In the genomic region with DNA sequence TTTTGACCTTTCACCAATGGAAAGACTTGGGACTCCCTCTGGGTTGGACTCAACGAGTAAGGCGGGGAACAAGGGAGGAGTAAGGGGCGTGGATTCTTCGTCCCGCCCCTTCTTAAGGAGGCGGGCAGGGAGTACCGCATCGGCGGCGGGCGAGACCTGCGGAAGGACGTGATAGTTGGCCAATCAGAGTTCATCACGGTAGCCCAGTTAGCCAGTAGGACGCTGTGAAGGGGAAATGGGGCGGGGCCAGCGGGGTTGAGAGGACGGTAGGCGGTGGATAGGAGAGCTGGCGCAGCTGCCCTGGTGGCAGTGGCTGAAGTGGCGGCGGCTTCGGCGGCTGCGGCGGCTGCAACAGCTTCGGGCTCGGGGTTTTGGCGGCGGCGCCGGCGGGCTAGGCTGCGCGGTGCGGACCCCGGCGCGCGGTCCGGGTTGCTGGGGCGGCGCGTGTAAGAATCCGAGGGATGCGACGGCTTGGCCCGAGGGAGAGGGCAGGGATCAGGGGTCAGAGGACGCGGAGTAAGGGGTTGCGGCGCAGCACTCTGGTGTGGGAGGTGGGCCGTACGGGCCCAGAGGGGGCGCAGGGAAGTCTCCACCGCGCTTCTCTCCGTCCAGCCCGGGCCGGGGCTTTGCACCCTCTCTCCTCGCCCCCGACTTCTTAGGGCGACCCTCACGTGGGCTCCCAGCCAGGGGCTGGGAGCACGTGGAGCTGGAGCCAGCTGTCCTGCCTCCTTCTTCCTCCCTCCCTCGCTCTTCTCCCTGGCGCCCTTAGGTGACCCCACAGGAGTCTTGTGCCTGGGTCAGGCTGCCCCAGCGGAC, we compare ENCODE assay signal across 7 cellular contexts. TPM values are rescaled to one million over a fixed set of nuclear protein-coding genes. Genes with fewer than 3 reads are reported as not detected.
DNase-seq lines count a peak whose midpoint lies in the region; ATAC-seq, FAIRE-seq and TF ChIP-seq lines count a peak whose summit lies in the region.

A gene (plus strand): TSS at position 284 of the 816 bp plus-strand sequence. CDS start 5,389 bp downstream, outside the sequence.

- H3K36me3 ChIP-seq in body of pancreas (replicated peaks in 1 of 2; ENCODE audit: insufficient read depth in 1 of 2, low read depth in 2 of 2), result no peaks in the 10 kb centered on the region
- H3K36me3 ChIP-seq in gastrocnemius medialis, result no peaks in the 10 kb centered on the region

- TF ChIP-seq CTCF in body of pancreas (IDR thresholded peaks at IDR 0.05) (peak in 3 of 7 experiments; percentile 22 to 27 (median 27)), gastrocnemius medialis (IDR thresholded peaks at IDR 0.05 in 4 of 5, conservative IDR thresholded peaks at IDR 0.05 in 1 of 5) (peak in 4 of 5 experiments; percentile 7 to 13 (median 12))

- in situ Hi-C loops in gastrocnemius medialis (cut with MboI; ENCODE audit: low sequenced_read_pairs in 4 of 4), result no loop called here

- DNase-seq in NCI-H2107 treated with DMSO at 0.1 percent for 48 hours (lab: John Stamatoyannopoulos, UW; ENCODE audit: unreplicated experiment), result peak; percentile 100
- peak; percentile 100 for DNase-seq in body of pancreas
- peak; percentile 100 for DNase-seq in iPS DF 4.7 (ENCODE audit: extremely low read depth, low spot score)
- peak; percentile 100 for DNase-seq in gastrocnemius medialis

- peak within 1 kb of the TSS; percentile 92 to 97 (median 94) for H3K27ac ChIP-seq in body of pancreas
- peak within 1 kb of the TSS; percentile 92 to 99 (median 96) for H3K27ac ChIP-seq in gastrocnemius medialis

- ATAC-seq in GM18519 (IDR thresholded peaks at IDR 0.05; ENCODE audit: low FRiP score, unreplicated experiment), result peak; percentile 85
- peak; percentile 84 for ATAC-seq in HG03064 (IDR thresholded peaks at IDR 0.05; ENCODE audit: low read depth, unreplicated experiment)
- peak; percentile 93 for ATAC-seq in body of pancreas
- ATAC-seq in gastrocnemius medialis, result peak; percentile 86 to 93

- H3K27me3 ChIP-seq in body of pancreas, result no peaks in the 10 kb centered on the region
- no peaks in the 10 kb centered on the region for H3K27me3 ChIP-seq in gastrocnemius medialis

- FAIRE-seq in TTC549 (lab: Jason Lieb, UNC), result peak; percentile 98

- WGBS in body of pancreas, 2 donors, result 0% methylated on average over 14 to 68 of the region's 68 CpGs

- TF ChIP-seq POLR2A in body of pancreas (IDR thresholded peaks at IDR 0.05) (peak; percentile 98 to 99 (median 99)), gastrocnemius medialis (IDR thresholded peaks at IDR 0.05) (peak; percentile 99 to 100)

- H3K4me1 ChIP-seq in body of pancreas (peaks cover 33% of the 10 kb centered on the region), gastrocnemius medialis (peaks cover 37 to 41% of the 10 kb centered on the region in 2 donors)

- intact Hi-C loops in body of pancreas (cut with DNase I), result no loop called here
- intact Hi-C loops in gastrocnemius medialis (cut with DNase I; ENCODE audit: low total_unique reads), result loop anchor here (2.0 to 5.0 kb wide), 2 partner anchors 25 to 799 kb away; no protein-coding TSS in a partner anchor

- H3K4me3 ChIP-seq in body of pancreas (peak within 1 kb of the TSS; percentile 46 to 94), gastrocnemius medialis (peak within 1 kb of the TSS; percentile 72 to 89 (median 80))

- no peaks in the 10 kb centered on the region for H3K9me3 ChIP-seq in body of pancreas
- no peaks in the 10 kb centered on the region for H3K9me3 ChIP-seq in gastrocnemius medialis

RNA-seq across cellular contexts. Expression of the gene that starts here (rescaled TPM):
- 10 to 100 TPM; 45.1 to 78.4 TPM for total RNA-seq in body of pancreas
- 10 to 100 TPM; 21.4 to 27.0 (median 25.4) TPM for total RNA-seq in gastrocnemius medialis

Comparison
In these comparisons a context has a peak if more than half of its experiments do, and no peak if none do; other contexts are left out.
1. Peak in every context shown above with its lines: DNase-seq, ATAC-seq, H3K4me3 ChIP-seq and H3K27ac ChIP-seq.